Comparison of ENCODE assay signal across 1 cellular context in the genomic region with DNA sequence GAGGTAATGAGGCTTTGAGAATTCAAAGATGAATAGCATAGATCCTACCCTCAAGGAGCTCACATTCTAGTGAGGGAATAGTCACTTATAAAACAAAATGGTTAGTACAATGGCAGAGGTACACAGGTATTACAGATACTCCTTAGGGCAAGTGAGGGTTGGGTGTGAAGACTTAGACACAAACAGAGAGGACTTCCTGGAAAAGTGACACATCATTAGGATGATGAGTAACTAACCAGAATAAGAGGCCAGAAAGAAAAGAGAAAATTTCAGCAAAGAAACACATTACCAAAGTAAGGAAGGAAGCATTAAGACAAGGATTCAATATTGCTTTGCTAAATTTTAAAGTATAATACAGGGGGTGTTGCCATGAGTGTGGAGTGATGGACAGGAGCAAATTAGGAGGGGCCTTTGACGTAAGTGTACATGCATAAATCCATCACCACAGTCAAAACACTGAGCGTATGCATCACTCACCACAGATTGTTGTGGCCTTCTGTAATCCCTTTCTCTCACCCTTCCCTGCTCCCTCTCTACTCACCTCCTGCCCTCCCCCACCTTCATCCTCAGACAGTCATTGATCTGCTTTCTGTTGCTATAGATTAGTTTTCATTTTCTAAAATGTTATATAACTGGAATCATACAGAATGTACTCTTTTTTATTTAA.
A peak's percentile ranks its signal among the peaks of the same experiment; 100 is the strongest.
TF ChIP-seq lines count a peak whose summit lies in the region.

No MANE protein-coding gene starts in this region.

TF ChIP-seq in K562, 482 proteins besides CTCF, POLR2A, EP300 and RAD21 (continued from another document and continues in another):
- TF ChIP-seq GABPA (tag; conservative IDR thresholded peaks at IDR 0.05; ENCODE audit: low read depth), result peak; percentile 8; the same call in 1 of the 2 replicates
- TF ChIP-seq, protein P1, sequence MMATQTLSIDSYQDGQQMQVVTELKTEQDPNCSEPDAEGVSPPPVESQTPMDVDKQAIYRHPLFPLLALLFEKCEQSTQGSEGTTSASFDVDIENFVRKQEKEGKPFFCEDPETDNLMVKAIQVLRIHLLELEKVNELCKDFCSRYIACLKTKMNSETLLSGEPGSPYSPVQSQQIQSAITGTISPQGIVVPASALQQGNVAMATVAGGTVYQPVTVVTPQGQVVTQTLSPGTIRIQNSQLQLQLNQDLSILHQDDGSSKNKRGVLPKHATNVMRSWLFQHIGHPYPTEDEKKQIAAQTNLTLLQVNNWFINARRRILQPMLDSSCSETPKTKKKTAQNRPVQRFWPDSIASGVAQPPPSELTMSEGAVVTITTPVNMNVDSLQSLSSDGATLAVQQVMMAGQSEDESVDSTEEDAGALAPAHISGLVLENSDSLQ (IDR thresholded peaks at IDR 0.05), result peak; percentile 98
- TF ChIP-seq, protein P2, sequence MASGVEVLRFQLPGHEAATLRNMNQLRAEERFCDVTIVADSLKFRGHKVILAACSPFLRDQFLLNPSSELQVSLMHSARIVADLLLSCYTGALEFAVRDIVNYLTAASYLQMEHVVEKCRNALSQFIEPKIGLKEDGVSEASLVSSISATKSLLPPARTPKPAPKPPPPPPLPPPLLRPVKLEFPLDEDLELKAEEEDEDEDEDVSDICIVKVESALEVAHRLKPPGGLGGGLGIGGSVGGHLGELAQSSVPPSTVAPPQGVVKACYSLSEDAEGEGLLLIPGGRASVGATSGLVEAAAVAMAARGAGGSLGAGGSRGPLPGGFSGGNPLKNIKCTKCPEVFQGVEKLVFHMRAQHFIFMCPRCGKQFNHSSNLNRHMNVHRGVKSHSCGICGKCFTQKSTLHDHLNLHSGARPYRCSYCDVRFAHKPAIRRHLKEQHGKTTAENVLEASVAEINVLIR (CRISPR knock-in tag; IDR thresholded peaks at IDR 0.05), result peak; percentile 73; the same call in 1 of the 2 replicates
- peak; percentile 48; the same call in 1 of the 2 replicates for TF ChIP-seq ESRRA (IDR thresholded peaks at IDR 0.05; ENCODE audit: borderline replicate concordance, low read depth)
- TF ChIP-seq, protein P3, sequence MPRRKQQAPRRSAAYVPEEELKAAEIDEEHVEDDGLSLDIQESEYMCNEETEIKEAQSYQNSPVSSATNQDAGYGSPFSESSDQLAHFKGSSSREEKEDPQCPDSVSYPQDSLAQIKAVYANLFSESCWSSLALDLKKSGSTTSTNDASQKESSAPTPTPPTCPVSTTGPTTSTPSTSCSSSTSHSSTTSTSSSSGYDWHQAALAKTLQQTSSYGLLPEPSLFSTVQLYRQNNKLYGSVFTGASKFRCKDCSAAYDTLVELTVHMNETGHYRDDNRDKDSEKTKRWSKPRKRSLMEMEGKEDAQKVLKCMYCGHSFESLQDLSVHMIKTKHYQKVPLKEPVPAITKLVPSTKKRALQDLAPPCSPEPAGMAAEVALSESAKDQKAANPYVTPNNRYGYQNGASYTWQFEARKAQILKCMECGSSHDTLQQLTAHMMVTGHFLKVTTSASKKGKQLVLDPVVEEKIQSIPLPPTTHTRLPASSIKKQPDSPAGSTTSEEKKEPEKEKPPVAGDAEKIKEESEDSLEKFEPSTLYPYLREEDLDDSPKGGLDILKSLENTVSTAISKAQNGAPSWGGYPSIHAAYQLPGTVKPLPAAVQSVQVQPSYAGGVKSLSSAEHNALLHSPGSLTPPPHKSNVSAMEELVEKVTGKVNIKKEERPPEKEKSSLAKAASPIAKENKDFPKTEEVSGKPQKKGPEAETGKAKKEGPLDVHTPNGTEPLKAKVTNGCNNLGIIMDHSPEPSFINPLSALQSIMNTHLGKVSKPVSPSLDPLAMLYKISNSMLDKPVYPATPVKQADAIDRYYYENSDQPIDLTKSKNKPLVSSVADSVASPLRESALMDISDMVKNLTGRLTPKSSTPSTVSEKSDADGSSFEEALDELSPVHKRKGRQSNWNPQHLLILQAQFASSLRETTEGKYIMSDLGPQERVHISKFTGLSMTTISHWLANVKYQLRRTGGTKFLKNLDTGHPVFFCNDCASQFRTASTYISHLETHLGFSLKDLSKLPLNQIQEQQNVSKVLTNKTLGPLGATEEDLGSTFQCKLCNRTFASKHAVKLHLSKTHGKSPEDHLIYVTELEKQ (CRISPR knock-in tag; IDR thresholded peaks at IDR 0.05), result no peak
- TF ChIP-seq ZNF57 (CRISPR knock-in tag; IDR thresholded peaks at IDR 0.05), result no peak
- TF ChIP-seq, protein P4, sequence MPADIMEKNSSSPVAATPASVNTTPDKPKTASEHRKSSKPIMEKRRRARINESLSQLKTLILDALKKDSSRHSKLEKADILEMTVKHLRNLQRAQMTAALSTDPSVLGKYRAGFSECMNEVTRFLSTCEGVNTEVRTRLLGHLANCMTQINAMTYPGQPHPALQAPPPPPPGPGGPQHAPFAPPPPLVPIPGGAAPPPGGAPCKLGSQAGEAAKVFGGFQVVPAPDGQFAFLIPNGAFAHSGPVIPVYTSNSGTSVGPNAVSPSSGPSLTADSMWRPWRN (IDR thresholded peaks at IDR 0.05; ENCODE audit: low read depth), result peak; percentile 69; the same call in 1 of the 2 replicates
- peak; percentile 92 for TF ChIP-seq CCNT2 (IDR thresholded peaks at IDR 0.05; ENCODE audit: borderline replicate concordance, extremely low read depth, insufficient read length, low read depth, low read length)
- TF ChIP-seq ZSCAN29 (IDR thresholded peaks at IDR 0.05), result no peak
- peak; percentile 31; the same call in 1 of the 2 replicates for TF ChIP-seq RBFOX2 (IDR thresholded peaks at IDR 0.05; ENCODE audit: low read depth, low read length)
- no peak for TF ChIP-seq ZNF146 (CRISPR knock-in tag; IDR thresholded peaks at IDR 0.05; ENCODE audit: unreplicated experiment)
- no peak for TF ChIP-seq ZFP1 (CRISPR knock-in tag; IDR thresholded peaks at IDR 0.05)
- peak; percentile 87 for TF ChIP-seq NBN (IDR thresholded peaks at IDR 0.05; ENCODE audit: low read depth)
- TF ChIP-seq, protein P5, sequence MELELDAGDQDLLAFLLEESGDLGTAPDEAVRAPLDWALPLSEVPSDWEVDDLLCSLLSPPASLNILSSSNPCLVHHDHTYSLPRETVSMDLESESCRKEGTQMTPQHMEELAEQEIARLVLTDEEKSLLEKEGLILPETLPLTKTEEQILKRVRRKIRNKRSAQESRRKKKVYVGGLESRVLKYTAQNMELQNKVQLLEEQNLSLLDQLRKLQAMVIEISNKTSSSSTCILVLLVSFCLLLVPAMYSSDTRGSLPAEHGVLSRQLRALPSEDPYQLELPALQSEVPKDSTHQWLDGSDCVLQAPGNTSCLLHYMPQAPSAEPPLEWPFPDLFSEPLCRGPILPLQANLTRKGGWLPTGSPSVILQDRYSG (tag; conservative IDR thresholded peaks at IDR 0.05; ENCODE audit: low read depth), result no peak
- no peak for TF ChIP-seq ELF4 (CRISPR knock-in tag; IDR thresholded peaks at IDR 0.05)
- no peak for TF ChIP-seq HMG20A (CRISPR knock-in tag; conservative IDR thresholded peaks at IDR 0.05)
- TF ChIP-seq ZNF764 (CRISPR knock-in tag; IDR thresholded peaks at IDR 0.05; ENCODE audit: low read depth), result no peak
- TF ChIP-seq ZNF668 (CRISPR knock-in tag; IDR thresholded peaks at IDR 0.05), result no peak
- peak; percentile 68; the same call in 1 of the 2 replicates for TF ChIP-seq ZNF644 (tag; IDR thresholded peaks at IDR 0.05; ENCODE audit: low read depth)
- TF ChIP-seq KAT8 (IDR thresholded peaks at IDR 0.05; ENCODE audit: low read depth), result no peak
- TF ChIP-seq COPS2 (conservative IDR thresholded peaks at IDR 0.05), result no peak
- peak; percentile 99 for TF ChIP-seq SMARCB1 (IDR thresholded peaks at IDR 0.05; ENCODE audit: insufficient read length, low read depth)
- TF ChIP-seq CBX2 (IDR thresholded peaks at IDR 0.05; ENCODE audit: insufficient read depth, low read length, poor library complexity, severe bottlenecking), result no peak
- TF ChIP-seq RBM14 (IDR thresholded peaks at IDR 0.05; ENCODE audit: borderline replicate concordance, insufficient read depth, low read depth, low read length), result no peak
- TF ChIP-seq SRSF9 (IDR thresholded peaks at IDR 0.05; ENCODE audit: borderline replicate concordance, low read depth, low read length), result no peak
- peak; percentile 76 for TF ChIP-seq TRIM28 (IDR thresholded peaks at IDR 0.05)
- no peak for TF ChIP-seq MIER1 (IDR thresholded peaks at IDR 0.05; ENCODE audit: low read depth)
- no peak for TF ChIP-seq PRPF4 (IDR thresholded peaks at IDR 0.05; ENCODE audit: insufficient read depth, low read depth, low read length, poor library complexity, severe bottlenecking)
- TF ChIP-seq KLF16 (IDR thresholded peaks at IDR 0.05), result no peak
- no peak for TF ChIP-seq PYGO2 (tag; IDR thresholded peaks at IDR 0.05)
- TF ChIP-seq TRIM24 (IDR thresholded peaks at IDR 0.05), result peak; percentile 71 to 87
- TF ChIP-seq ASH1L (IDR thresholded peaks at IDR 0.05; ENCODE audit: borderline replicate concordance, low read depth, partially characterized antibody), result peak; percentile 12
- TF ChIP-seq, protein P6, sequence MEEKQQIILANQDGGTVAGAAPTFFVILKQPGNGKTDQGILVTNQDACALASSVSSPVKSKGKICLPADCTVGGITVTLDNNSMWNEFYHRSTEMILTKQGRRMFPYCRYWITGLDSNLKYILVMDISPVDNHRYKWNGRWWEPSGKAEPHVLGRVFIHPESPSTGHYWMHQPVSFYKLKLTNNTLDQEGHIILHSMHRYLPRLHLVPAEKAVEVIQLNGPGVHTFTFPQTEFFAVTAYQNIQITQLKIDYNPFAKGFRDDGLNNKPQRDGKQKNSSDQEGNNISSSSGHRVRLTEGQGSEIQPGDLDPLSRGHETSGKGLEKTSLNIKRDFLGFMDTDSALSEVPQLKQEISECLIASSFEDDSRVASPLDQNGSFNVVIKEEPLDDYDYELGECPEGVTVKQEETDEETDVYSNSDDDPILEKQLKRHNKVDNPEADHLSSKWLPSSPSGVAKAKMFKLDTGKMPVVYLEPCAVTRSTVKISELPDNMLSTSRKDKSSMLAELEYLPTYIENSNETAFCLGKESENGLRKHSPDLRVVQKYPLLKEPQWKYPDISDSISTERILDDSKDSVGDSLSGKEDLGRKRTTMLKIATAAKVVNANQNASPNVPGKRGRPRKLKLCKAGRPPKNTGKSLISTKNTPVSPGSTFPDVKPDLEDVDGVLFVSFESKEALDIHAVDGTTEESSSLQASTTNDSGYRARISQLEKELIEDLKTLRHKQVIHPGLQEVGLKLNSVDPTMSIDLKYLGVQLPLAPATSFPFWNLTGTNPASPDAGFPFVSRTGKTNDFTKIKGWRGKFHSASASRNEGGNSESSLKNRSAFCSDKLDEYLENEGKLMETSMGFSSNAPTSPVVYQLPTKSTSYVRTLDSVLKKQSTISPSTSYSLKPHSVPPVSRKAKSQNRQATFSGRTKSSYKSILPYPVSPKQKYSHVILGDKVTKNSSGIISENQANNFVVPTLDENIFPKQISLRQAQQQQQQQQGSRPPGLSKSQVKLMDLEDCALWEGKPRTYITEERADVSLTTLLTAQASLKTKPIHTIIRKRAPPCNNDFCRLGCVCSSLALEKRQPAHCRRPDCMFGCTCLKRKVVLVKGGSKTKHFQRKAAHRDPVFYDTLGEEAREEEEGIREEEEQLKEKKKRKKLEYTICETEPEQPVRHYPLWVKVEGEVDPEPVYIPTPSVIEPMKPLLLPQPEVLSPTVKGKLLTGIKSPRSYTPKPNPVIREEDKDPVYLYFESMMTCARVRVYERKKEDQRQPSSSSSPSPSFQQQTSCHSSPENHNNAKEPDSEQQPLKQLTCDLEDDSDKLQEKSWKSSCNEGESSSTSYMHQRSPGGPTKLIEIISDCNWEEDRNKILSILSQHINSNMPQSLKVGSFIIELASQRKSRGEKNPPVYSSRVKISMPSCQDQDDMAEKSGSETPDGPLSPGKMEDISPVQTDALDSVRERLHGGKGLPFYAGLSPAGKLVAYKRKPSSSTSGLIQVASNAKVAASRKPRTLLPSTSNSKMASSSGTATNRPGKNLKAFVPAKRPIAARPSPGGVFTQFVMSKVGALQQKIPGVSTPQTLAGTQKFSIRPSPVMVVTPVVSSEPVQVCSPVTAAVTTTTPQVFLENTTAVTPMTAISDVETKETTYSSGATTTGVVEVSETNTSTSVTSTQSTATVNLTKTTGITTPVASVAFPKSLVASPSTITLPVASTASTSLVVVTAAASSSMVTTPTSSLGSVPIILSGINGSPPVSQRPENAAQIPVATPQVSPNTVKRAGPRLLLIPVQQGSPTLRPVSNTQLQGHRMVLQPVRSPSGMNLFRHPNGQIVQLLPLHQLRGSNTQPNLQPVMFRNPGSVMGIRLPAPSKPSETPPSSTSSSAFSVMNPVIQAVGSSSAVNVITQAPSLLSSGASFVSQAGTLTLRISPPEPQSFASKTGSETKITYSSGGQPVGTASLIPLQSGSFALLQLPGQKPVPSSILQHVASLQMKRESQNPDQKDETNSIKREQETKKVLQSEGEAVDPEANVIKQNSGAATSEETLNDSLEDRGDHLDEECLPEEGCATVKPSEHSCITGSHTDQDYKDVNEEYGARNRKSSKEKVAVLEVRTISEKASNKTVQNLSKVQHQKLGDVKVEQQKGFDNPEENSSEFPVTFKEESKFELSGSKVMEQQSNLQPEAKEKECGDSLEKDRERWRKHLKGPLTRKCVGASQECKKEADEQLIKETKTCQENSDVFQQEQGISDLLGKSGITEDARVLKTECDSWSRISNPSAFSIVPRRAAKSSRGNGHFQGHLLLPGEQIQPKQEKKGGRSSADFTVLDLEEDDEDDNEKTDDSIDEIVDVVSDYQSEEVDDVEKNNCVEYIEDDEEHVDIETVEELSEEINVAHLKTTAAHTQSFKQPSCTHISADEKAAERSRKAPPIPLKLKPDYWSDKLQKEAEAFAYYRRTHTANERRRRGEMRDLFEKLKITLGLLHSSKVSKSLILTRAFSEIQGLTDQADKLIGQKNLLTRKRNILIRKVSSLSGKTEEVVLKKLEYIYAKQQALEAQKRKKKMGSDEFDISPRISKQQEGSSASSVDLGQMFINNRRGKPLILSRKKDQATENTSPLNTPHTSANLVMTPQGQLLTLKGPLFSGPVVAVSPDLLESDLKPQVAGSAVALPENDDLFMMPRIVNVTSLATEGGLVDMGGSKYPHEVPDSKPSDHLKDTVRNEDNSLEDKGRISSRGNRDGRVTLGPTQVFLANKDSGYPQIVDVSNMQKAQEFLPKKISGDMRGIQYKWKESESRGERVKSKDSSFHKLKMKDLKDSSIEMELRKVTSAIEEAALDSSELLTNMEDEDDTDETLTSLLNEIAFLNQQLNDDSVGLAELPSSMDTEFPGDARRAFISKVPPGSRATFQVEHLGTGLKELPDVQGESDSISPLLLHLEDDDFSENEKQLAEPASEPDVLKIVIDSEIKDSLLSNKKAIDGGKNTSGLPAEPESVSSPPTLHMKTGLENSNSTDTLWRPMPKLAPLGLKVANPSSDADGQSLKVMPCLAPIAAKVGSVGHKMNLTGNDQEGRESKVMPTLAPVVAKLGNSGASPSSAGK (IDR thresholded peaks at IDR 0.05), result no peak
- peak; percentile 17 for TF ChIP-seq POLR2B (IDR thresholded peaks at IDR 0.05; ENCODE audit: low read depth, partially characterized antibody)
- TF ChIP-seq, protein P7, sequence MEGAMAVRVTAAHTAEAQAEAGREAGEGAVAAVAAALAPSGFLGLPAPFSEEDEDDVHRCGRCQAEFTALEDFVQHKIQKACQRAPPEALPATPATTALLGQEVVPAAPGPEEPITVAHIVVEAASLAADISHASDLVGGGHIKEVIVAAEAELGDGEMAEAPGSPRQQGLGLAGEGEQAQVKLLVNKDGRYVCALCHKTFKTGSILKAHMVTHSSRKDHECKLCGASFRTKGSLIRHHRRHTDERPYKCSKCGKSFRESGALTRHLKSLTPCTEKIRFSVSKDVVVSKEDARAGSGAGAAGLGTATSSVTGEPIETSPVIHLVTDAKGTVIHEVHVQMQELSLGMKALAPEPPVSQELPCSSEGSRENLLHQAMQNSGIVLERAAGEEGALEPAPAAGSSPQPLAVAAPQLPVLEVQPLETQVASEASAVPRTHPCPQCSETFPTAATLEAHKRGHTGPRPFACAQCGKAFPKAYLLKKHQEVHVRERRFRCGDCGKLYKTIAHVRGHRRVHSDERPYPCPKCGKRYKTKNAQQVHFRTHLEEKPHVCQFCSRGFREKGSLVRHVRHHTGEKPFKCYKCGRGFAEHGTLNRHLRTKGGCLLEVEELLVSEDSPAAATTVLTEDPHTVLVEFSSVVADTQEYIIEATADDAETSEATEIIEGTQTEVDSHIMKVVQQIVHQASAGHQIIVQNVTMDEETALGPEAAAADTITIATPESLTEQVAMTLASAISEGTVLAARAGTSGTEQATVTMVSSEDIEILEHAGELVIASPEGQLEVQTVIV (CRISPR knock-in tag; IDR thresholded peaks at IDR 0.05; ENCODE audit: borderline replicate concordance), result 0 out of 2 replicates have a peak, but pooled peaks have one; percentile 23
- no peak for TF ChIP-seq MCM3 (IDR thresholded peaks at IDR 0.05)
